ENCODE assay signal across 10 cellular contexts in the genomic region with DNA sequence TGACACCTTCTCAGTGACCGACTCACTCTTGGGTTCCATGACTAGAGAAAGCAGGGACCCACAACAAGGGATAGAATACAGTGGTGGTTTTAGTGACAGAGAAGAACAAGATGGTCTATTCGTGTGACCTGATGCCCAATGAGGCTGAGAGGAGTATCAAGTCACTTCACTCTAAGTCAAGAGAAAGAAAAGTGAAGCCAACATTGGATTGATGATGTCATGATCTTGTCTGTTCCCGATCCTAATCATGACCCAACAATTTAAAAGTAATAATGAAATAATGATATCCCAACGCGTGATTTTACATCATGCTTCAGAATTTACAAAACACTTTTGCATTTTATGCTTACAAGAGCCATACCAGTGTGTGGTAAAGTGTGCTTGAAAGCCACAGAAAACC.
"Had no signal": no experiment of that assay in that cellular context is flagged by ENCODE, and none has a peak within 500 bp of the region (broad histone marks: within the 10 kb centered on the region; RNA-seq: fewer than 3 reads in every experiment).

No MANE protein-coding gene starts in this region.

- H3K9ac ChIP-seq: GM23248 had no signal

- H3K4me3 ChIP-seq: GM23248, GM23338, HAP-1 had no signal

- H3K27ac ChIP-seq: GM23248 had no signal

- H3K36me3 ChIP-seq: HAP-1 had no signal

- DNase-seq: GM23248, GOT3, H7, H9, HCEC 1CT, HFFc6 had no signal

- H2AFZ ChIP-seq: GM23248, GM23338 had no signal

- H3K4me1 ChIP-seq: HAP-1 had no signal

- H3K4me2 ChIP-seq: GM23338 had no signal

- ATAC-seq: GM23338, HCT116 had no signal

- FAIRE-seq: H54 had no signal

- H3K9me3 ChIP-seq: HAP-1 had no signal
